22 cellular contexts compared by ENCODE assay signal in genomic region chr7:113664867-113665266, GRCh38.
A peak's percentile ranks its signal among the peaks of the same experiment; 100 is the strongest.
DNase-seq lines count a peak whose midpoint lies in the region; ATAC-seq and TF ChIP-seq lines count a peak whose summit lies in the region.
"Had no signal": no experiment of that assay in that cellular context is flagged by ENCODE, and none has a peak within 500 bp of the region (broad histone marks: within the 10 kb centered on the region; RNA-seq: fewer than 3 reads in every experiment).

No MANE protein-coding gene starts in this region.

- TF ChIP-seq POLR2A in NB4 (IDR thresholded peaks at IDR 0.05; ENCODE audit: extremely low read depth, insufficient read length) = no peak

- ATAC-seq in GM18907 (IDR thresholded peaks at IDR 0.05; ENCODE audit: unreplicated experiment) (peak; percentile 55), HG02798 (IDR thresholded peaks at IDR 0.05; ENCODE audit: poor library complexity, unreplicated experiment) (peak; percentile 37)
- ATAC-seq: heart right ventricle, left colon, T-cell had no signal

- no peaks in the 10 kb centered on the region for H3K9me2 ChIP-seq in GM23248 (ENCODE audit: insufficient read depth)

- H3K27me3 Mint-ChIP-seq in endothelial cell (ENCODE audit: unreplicated experiment) (no peaks in the 10 kb centered on the region), endodermal cell (ENCODE audit: insufficient read depth) (no peaks in the 10 kb centered on the region)
- H3K27me3 Mint-ChIP-seq: T-cell had no signal

- DNase-seq in NB4 (ENCODE audit: low read depth) = peak; percentile 15
- no peak for DNase-seq in endothelial cell (ENCODE audit: low spot score)
- no peak for DNase-seq in endodermal cell
- no peak for DNase-seq in GM23248
- no peak for DNase-seq in NCI-H1417 treated with DMSO at 0.1 percent for 48 hours (lab: John Stamatoyannopoulos, UW)
- DNase-seq in tibial artery = no peak
- DNase-seq: activated gamma-delta T cell; activated T-cell treated with anti-CD3 and anti-CD28 coated beads, Interleukin-2, amount 50 U/mL, for 1 hour; foreskin fibroblast; heart right ventricle; KG1; left colon; NCI-H1105 treated with DMSO at 0.1 percent for 48 hours; NCI-H2081; NCI-H226; NCI-H748 treated with DMSO at 0.1 percent for 48 hours; SHP77 treated with DMSO at 0.1 percent for 48 hours; T-cell had no signal

- in situ Hi-C loops in GM23248 (cut with MboI) = no loop called here

- no peak overlapping the region for H3K4me3 Mint-ChIP-seq in endothelial cell (ENCODE audit: unreplicated experiment)
- no peak overlapping the region for H3K4me3 Mint-ChIP-seq in endodermal cell
- H3K4me3 Mint-ChIP-seq: T-cell had no signal

- H4K20me1 ChIP-seq in GM23248 (ENCODE audit: insufficient read depth) = no peaks in the 10 kb centered on the region

- H3K27ac Mint-ChIP-seq in endothelial cell (ENCODE audit: unreplicated experiment) (peak overlapping the region; percentile 90), endodermal cell (no peak overlapping the region)
- H3K27ac Mint-ChIP-seq: T-cell had no signal

- H3F3A ChIP-seq in GM23248 (ENCODE audit: insufficient read depth) = no peaks in the 10 kb centered on the region

- H3K4me1 Mint-ChIP-seq in endothelial cell (ENCODE audit: unreplicated experiment) = peaks cover 4% of the 10 kb centered on the region
- no peaks in the 10 kb centered on the region for H3K4me1 Mint-ChIP-seq in endodermal cell
- H3K4me1 Mint-ChIP-seq: T-cell had no signal

- H3K79me2 ChIP-seq in GM23248 (ENCODE audit: insufficient read depth) = no peaks in the 10 kb centered on the region

- WGBS in endodermal cell (ENCODE audit: insufficient coverage in 1 of 2, insufficient read length in 1 of 2), 2 experiments = 83 to 100% methylated on average over 1 of the region's 1 CpG
- 42 to 48% methylated on average over 1 of the region's 1 CpG for WGBS in GM23248 (ENCODE audit: low coverage in 1 of 2, low lambda C conversion rate in 2 of 2, missing lambda C conversion rate in 2 of 2), 2 experiments

- no peak for TF ChIP-seq CTCF in NB4 (IDR thresholded peaks at IDR 0.05; ENCODE audit: low read depth, low read length)
- TF ChIP-seq CTCF in endothelial cell (IDR thresholded peaks at IDR 0.05; ENCODE audit: unreplicated experiment) = no peak
- no peak for TF ChIP-seq CTCF in endodermal cell (conservative IDR thresholded peaks at IDR 0.05)
- TF ChIP-seq CTCF in tibial artery (IDR thresholded peaks at IDR 0.05) = no peak

- H3K9ac ChIP-seq in endodermal cell (ENCODE audit: extremely low read depth, low read length, poor library complexity, severe bottlenecking) = no peak overlapping the region
- no peak overlapping the region for H3K9ac ChIP-seq in GM23248

- H3K36me3 Mint-ChIP-seq in endothelial cell (ENCODE audit: low read depth, unreplicated experiment) (peaks cover 1% of the 10 kb centered on the region), endodermal cell (ENCODE audit: low read depth) (no peaks in the 10 kb centered on the region)
- H3K36me3 Mint-ChIP-seq: T-cell had no signal

- H3K4me1 ChIP-seq in endodermal cell (ENCODE audit: control insufficient read depth, insufficient read depth, low read length) (no peaks in the 10 kb centered on the region), GM23248 (ENCODE audit: insufficient read depth) (no peaks in the 10 kb centered on the region), tibial artery (no peaks in the 10 kb centered on the region)
- H3K4me1 ChIP-seq: HAP-1, heart right ventricle had no signal

- intact Hi-C loops in tibial artery (cut with DNase I; ENCODE audit: low total_unique reads) = no loop called here

- H3K27me3 ChIP-seq in endodermal cell (ENCODE audit: control insufficient read depth, insufficient read depth, low read length, poor library complexity, severe bottlenecking) = no peaks in the 10 kb centered on the region
- H3K27me3 ChIP-seq in GM23248 (replicated peaks; ENCODE audit: insufficient read depth) = no peaks in the 10 kb centered on the region
- no peaks in the 10 kb centered on the region for H3K27me3 ChIP-seq in tibial artery
- H3K27me3 ChIP-seq: heart right ventricle had no signal

- H3K9me3 ChIP-seq in endodermal cell (ENCODE audit: control insufficient read depth, low read length) (peaks cover 35% of the 10 kb centered on the region), GM23248 (ENCODE audit: low read depth) (no peaks in the 10 kb centered on the region), tibial artery (no peaks in the 10 kb centered on the region)
- H3K9me3 ChIP-seq: HAP-1 had no signal

- H3K27ac ChIP-seq in endodermal cell (ENCODE audit: low read depth, low read length) (no peak overlapping the region), GM23248 (no peak overlapping the region), tibial artery (no peak overlapping the region)
- H3K27ac ChIP-seq: C4-2B, heart right ventricle had no signal

- no peak overlapping the region for H2AFZ ChIP-seq in GM23248

- H3K36me3 ChIP-seq in endodermal cell (ENCODE audit: control insufficient read depth, insufficient read depth, low read length) (no peaks in the 10 kb centered on the region), GM23248 (ENCODE audit: low read depth) (no peaks in the 10 kb centered on the region), tibial artery (no peaks in the 10 kb centered on the region)
- H3K36me3 ChIP-seq: HAP-1, heart right ventricle had no signal

- H3K9me3 Mint-ChIP-seq in endothelial cell (ENCODE audit: unreplicated experiment) = peaks cover under 1% of the 10 kb centered on the region
- peaks cover 58% of the 10 kb centered on the region for H3K9me3 Mint-ChIP-seq in endodermal cell

- no peak overlapping the region for H3K4me2 ChIP-seq in GM23248 (ENCODE audit: unreplicated experiment)

- H3K4me3 ChIP-seq in NB4 (ENCODE audit: low read depth, low read length) (no peak overlapping the region), endodermal cell (ENCODE audit: low read length) (no peak overlapping the region), GM23248 (no peak overlapping the region), tibial artery (no peak overlapping the region)
- H3K4me3 ChIP-seq: HAP-1, heart right ventricle had no signal
